25 cellular contexts compared by ENCODE assay signal in the genomic region with DNA sequence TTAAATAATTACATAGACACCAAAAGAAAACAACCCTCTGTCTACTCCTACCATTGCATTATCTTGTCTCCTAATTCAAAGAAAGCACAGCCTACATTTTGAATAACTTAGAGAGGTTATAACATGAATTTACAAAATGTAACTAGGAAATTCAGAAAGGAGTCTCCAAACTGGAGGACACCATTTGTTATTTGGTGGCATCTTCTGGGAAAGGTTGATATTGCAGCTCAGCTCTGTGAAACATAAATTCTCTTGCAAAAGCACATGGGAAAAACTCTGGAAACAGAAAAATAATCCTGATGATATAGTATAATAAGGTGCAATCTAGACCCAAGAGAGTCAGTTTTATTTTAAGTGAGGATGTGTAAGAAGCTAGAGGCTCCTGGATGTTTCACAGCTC.
DNase-seq lines count a peak whose midpoint lies in the region; ATAC-seq and TF ChIP-seq lines count a peak whose summit lies in the region.
"Had no signal": no experiment of that assay in that cellular context is flagged by ENCODE, and none has a peak within 500 bp of the region (broad histone marks: within the 10 kb centered on the region; RNA-seq: fewer than 3 reads in every experiment).

No MANE protein-coding gene starts in this region.

- no peak overlapping the region for H2BK15ac ChIP-seq in H9 (ENCODE audit: low read depth, low read length)

- H3K27ac Mint-ChIP-seq in H9: no peak overlapping the region
- no peak overlapping the region for H3K27ac Mint-ChIP-seq in osteocyte (ENCODE audit: unreplicated experiment)

- H3T11ph ChIP-seq in H9 (ENCODE audit: low read length): no peak overlapping the region

- H3K27me3 Mint-ChIP-seq in H9 (ENCODE audit: low read depth): no peaks in the 10 kb centered on the region
- no peaks in the 10 kb centered on the region for H3K27me3 Mint-ChIP-seq in osteocyte (ENCODE audit: unreplicated experiment)
- H3K27me3 Mint-ChIP-seq: CD8-positive, alpha-beta memory T cell had no signal

- H3K9ac ChIP-seq in H9 (ENCODE audit: extremely low read depth, insufficient read length, low read length): no peak overlapping the region
- no peak overlapping the region for H3K9ac ChIP-seq in OCI-LY1 (ENCODE audit: low read length)

- no peak overlapping the region for H2BK120ac ChIP-seq in H9 (ENCODE audit: low read depth, low read length, poor library complexity, severe bottlenecking)

- no peak overlapping the region for H3K14ac ChIP-seq in H9 (ENCODE audit: insufficient read depth, low read length)

- H3K4me2 ChIP-seq in H9 (ENCODE audit: insufficient read depth, insufficient read length, low read length) (no peak overlapping the region), OCI-LY1 (ENCODE audit: low read length) (no peak overlapping the region)

- H3K4me3 Mint-ChIP-seq in H9 (no peak overlapping the region), osteocyte (ENCODE audit: unreplicated experiment) (no peak overlapping the region)
- H3K4me3 Mint-ChIP-seq: CD8-positive, alpha-beta memory T cell had no signal

- H2BK20ac ChIP-seq in H9 (ENCODE audit: low read depth, low read length, poor library complexity, severe bottlenecking): no peak overlapping the region

- no peak overlapping the region for H3K4ac ChIP-seq in H9 (ENCODE audit: low read depth, low read length)

- H3K9me3 ChIP-seq in H9 (ENCODE audit: control insufficient read depth, low read depth, low read length) (no peaks in the 10 kb centered on the region), OCI-LY1 (ENCODE audit: low read length) (no peaks in the 10 kb centered on the region)
- H3K9me3 ChIP-seq: left lung, psoas muscle, tibial nerve had no signal

- no peak overlapping the region for H4K91ac ChIP-seq in H9 (ENCODE audit: insufficient read length, low read depth, low read length)

- H3K4me3 ChIP-seq in OCI-LY1 (ENCODE audit: low read depth, low read length, poor library complexity, severe bottlenecking) (no peak overlapping the region), epithelial cell of esophagus (ENCODE audit: low read length) (no peak overlapping the region)
- H3K4me3 ChIP-seq: adrenal gland, left lung, psoas muscle, tibial nerve had no signal

- H3K9me2 ChIP-seq in OCI-LY1 (ENCODE audit: low read depth, low read length): no peaks in the 10 kb centered on the region

- no peaks in the 10 kb centered on the region for H3K79me1 ChIP-seq in H9 (ENCODE audit: insufficient read depth, low read depth, low read length, poor library complexity, severe bottlenecking)

- H3K36me3 Mint-ChIP-seq in H9 (ENCODE audit: insufficient read depth in 1 of 3, low read depth in 3 of 3): no peaks in the 10 kb centered on the region
- H3K36me3 Mint-ChIP-seq in osteocyte (ENCODE audit: unreplicated experiment): peaks cover 5% of the 10 kb centered on the region

- no peak overlapping the region for H4K5ac ChIP-seq in H9 (ENCODE audit: insufficient read length, low read depth, low read length)

- no peak overlapping the region for H2BK5ac ChIP-seq in H9 (ENCODE audit: insufficient read length, low read length)

- H4K8ac ChIP-seq in H9 (replicated peaks; ENCODE audit: insufficient read length, low read depth, low read length): no peak overlapping the region

- H3K27me3 ChIP-seq in H9 (ENCODE audit: insufficient read depth, low read length) (no peaks in the 10 kb centered on the region), OCI-LY1 (ENCODE audit: insufficient read depth, low read length) (no peaks in the 10 kb centered on the region)
- H3K27me3 ChIP-seq: adrenal gland, left lung, tibial nerve had no signal

- TF ChIP-seq CTCF in H9 (conservative IDR thresholded peaks at IDR 0.05) (peak; percentile 43; the same call in 2 of the 3 replicates), OCI-LY1 (IDR thresholded peaks at IDR 0.05; ENCODE audit: low read length) (peak; percentile 56), epithelial cell of esophagus (IDR thresholded peaks at IDR 0.05; ENCODE audit: insufficient read depth, low read depth, low read length, missing control alignments) (peak; percentile 33), osteocyte (IDR thresholded peaks at IDR 0.05) (peak; percentile 16)

- H3K23me2 ChIP-seq in H9 (ENCODE audit: insufficient read length, low read depth, low read length, poor library complexity, severe bottlenecking): no peaks in the 10 kb centered on the region

- peaks cover 12% of the 10 kb centered on the region in 2 experiments for H3K4me1 Mint-ChIP-seq in H9
- peaks cover 5% of the 10 kb centered on the region for H3K4me1 Mint-ChIP-seq in osteocyte (ENCODE audit: unreplicated experiment)

- no peaks in the 10 kb centered on the region for H3K36me3 ChIP-seq in OCI-LY1 (ENCODE audit: insufficient read depth, low read length)
- H3K36me3 ChIP-seq: adrenal gland, left lung, tibial nerve had no signal

- no peaks in the 10 kb centered on the region for H3F3A ChIP-seq in OCI-LY1 (ENCODE audit: insufficient read depth, low read length)

- no peak for ATAC-seq in GM18505 (IDR thresholded peaks at IDR 0.05; ENCODE audit: unreplicated experiment)
- ATAC-seq in GM19351 (IDR thresholded peaks at IDR 0.05; ENCODE audit: unreplicated experiment): no peak
- ATAC-seq: esophagus mucosa; left lung; psoas muscle; stimulated activated naive CD8-positive, alpha-beta T cell treated with anti-CD3 and anti-CD28 coated beads, Interleukin-15, Interleukin-2, amounts not matched to agents 100 U/mL and 50 U/mL, for 24 hours had no signal

- no peak overlapping the region for H2BK12ac ChIP-seq in H9 (ENCODE audit: insufficient read length, low read depth, low read length)

- no peak overlapping the region for H3K18ac ChIP-seq in H9 (ENCODE audit: insufficient read length, low read depth, low read length)

- H3K9me3 Mint-ChIP-seq in H9: no peaks in the 10 kb centered on the region
- no peaks in the 10 kb centered on the region for H3K9me3 Mint-ChIP-seq in osteocyte (ENCODE audit: unreplicated experiment)
- H3K9me3 Mint-ChIP-seq: CD8-positive, alpha-beta memory T cell had no signal

- H2AFZ ChIP-seq in H9 (ENCODE audit: low read length): no peak overlapping the region
- no peak overlapping the region for H2AFZ ChIP-seq in OCI-LY1 (ENCODE audit: low read length)

- H3K56ac ChIP-seq in H9 (ENCODE audit: insufficient read length, low read depth, low read length): no peak overlapping the region

- H3K79me2 ChIP-seq in H9 (ENCODE audit: insufficient read depth, low read length) (no peaks in the 10 kb centered on the region), OCI-LY1 (ENCODE audit: insufficient read depth, low read length) (no peaks in the 10 kb centered on the region)

- no peak overlapping the region for H2AK5ac ChIP-seq in H9 (ENCODE audit: insufficient read length, low read length)

- no peak overlapping the region for H3K23ac ChIP-seq in H9 (ENCODE audit: insufficient read length, low read depth, low read length)

- DNase-seq in H9 (no peak), epithelial cell of esophagus (ENCODE audit: low read depth) (no peak), osteocyte (ENCODE audit: extremely low spot score, unreplicated experiment) (no peak), ecto neural progenitor cell (ENCODE audit: low spot score) (no peak)
- DNase-seq: activated CD4-positive, alpha-beta T cell treated with anti-CD3 and anti-CD28 coated beads, Interleukin-2, amount 50 U/mL, for 1 hour; activated CD8-positive, alpha-beta memory T cell treated with anti-CD3 and anti-CD28 coated beads, Interleukin-2, amount 50 U/mL, for 48 hours; activated gamma-delta T cell; adrenal gland; CD8-positive, alpha-beta memory T cell; GOT3; left lung; midbrain; NCI-H1105 treated with DMSO at 0.1 percent for 48 hours; NCI-H2081 treated with DMSO at 0.1 percent for 48 hours; NCI-H526 treated with DMSO at 0.1 percent for 48 hours; psoas muscle; Right ventricle myocardium superior; stimulated activated CD4-positive, alpha-beta T cell treated with anti-CD3 and anti-CD28 coated beads, Interleukin-4, amount 100 ng/mL, for 1 hour; stimulated activated naive CD8-positive, alpha-beta T cell treated with anti-CD3 and anti-CD28 coated beads, Interleukin-15, Interleukin-2, amounts not matched to agents 100 U/mL and 50 U/mL, for 24 hours; T-helper 1 cell had no signal

- H3K27ac ChIP-seq in H9 (ENCODE audit: insufficient read length, low read depth, low read length): no peak overlapping the region
- H3K27ac ChIP-seq in OCI-LY1 (ENCODE audit: low read depth, low read length, poor library complexity, severe bottlenecking): no peak overlapping the region
- H3K27ac ChIP-seq: adrenal gland, left lung, psoas muscle, tibial nerve had no signal

- H3K4me1 ChIP-seq in H9 (ENCODE audit: insufficient read depth, low read length) (0 out of 2 replicates have a peak, but pooled peaks cover 2% of the 10 kb centered on the region), OCI-LY1 (ENCODE audit: insufficient read depth, low read length, severe bottlenecking) (peaks cover 5% of the 10 kb centered on the region)
- H3K4me1 ChIP-seq: adrenal gland, left lung, psoas muscle had no signal

- no peaks in the 10 kb centered on the region for H4K20me1 ChIP-seq in H9 (ENCODE audit: control insufficient read depth, insufficient read depth, insufficient read length)
- no peaks in the 10 kb centered on the region for H4K20me1 ChIP-seq in OCI-LY1 (ENCODE audit: insufficient read depth, low read length)

- TF ChIP-seq POLR2A in GM18505 (IDR thresholded peaks at IDR 0.05; ENCODE audit: borderline replicate concordance, extremely low read depth, insufficient read depth, insufficient read length): no peak
